In the genomic region with DNA sequence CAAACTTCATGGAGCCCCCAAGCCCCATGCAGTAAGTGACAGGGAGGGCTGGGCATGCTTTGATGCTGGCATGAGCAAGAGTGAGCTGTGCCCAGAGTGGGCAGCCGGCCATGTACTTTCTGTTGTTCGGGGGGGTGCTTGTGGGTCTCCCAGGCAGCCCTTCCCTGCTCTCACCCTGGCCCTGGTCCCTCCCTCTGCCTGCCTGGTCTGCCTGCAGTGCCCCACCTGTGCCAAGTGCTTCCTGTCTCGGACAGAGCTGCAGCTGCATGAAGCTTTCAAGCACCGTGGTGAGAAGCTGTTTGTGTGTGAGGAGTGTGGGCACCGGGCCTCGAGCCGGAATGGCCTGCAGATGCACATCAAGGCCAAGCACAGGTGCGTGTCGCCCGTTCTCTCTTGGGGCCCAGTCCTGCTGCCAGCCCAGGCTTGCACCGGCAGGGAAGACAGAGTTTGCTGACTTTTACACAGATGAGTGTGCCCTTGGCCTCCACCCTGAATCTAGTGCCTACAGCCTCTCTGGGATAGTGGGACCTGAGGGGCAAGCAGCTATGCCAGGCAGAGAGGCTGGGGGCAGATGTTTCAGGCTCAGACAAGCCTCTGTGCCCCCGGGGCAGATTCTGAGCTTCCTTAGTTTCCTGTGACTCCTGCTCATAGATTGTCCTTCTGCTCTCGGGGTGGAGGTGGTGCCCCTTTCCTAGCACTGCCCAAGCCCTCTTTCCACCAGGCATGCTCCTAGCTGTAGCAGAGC, we compare ENCODE assay signal across 8 cellular contexts. TPM values are rescaled to one million over a fixed set of nuclear protein-coding genes. Genes with fewer than 3 reads are reported as not detected.
DNase-seq lines count a peak whose midpoint lies in the region; ATAC-seq and TF ChIP-seq lines count a peak whose summit lies in the region.
"Had no signal": no experiment of that assay in that cellular context is flagged by ENCODE, and none has a peak within 500 bp of the region (broad histone marks: within the 10 kb centered on the region; RNA-seq: fewer than 3 reads in every experiment).

No MANE protein-coding gene starts in this region.

- intact Hi-C loops in CD8-positive, alpha-beta T cell (cut with DNase I, micrococcal nuclease) = no loop called here

- peaks cover 39% of the 10 kb centered on the region for H3K36me3 Mint-ChIP-seq in CD8-positive, alpha-beta T cell
- H3K36me3 Mint-ChIP-seq in T-helper 17 cell (ENCODE audit: low read depth) = no peaks in the 10 kb centered on the region

- no peaks in the 10 kb centered on the region for H3K9me3 Mint-ChIP-seq in CD8-positive, alpha-beta T cell

- H3K4me1 ChIP-seq in CD8-positive, alpha-beta T cell (ENCODE audit: insufficient read depth, low read length) = peaks cover 28% of the 10 kb centered on the region

- DNase-seq in CD8-positive, alpha-beta T cell = peak in 1 of 7 experiments; percentile 45
- no peak for DNase-seq in T-helper 17 cell
- peak; percentile 62 for DNase-seq in left lobe of liver (ENCODE audit: low spot score)
- no peak for DNase-seq in NCI-H2107 (lab: John Stamatoyannopoulos, UW)
- DNase-seq in stimulated activated CD4-positive, alpha-beta T cell treated with anti-CD3 and anti-CD28 coated beads, Interleukin-4, amount 100 ng/mL, for 1 hour = no peak
- DNase-seq: Calu3, NCI-H1436 treated with DMSO at 0.1 percent for 48 hours had no signal

- no peaks in the 10 kb centered on the region for H3K27me3 ChIP-seq in CD8-positive, alpha-beta T cell (ENCODE audit: insufficient read depth, low read length)

- POLR2A ChIA-PET in CD8-positive, alpha-beta T cell (lab: Charles Lee) = interaction anchor here (1.2 to 2.6 kb wide), 2 partner anchors 12 to 15 kb away, joined by 4 to 8 read pairs; no protein-coding TSS in a partner anchor

- H3K36me3 ChIP-seq in CD8-positive, alpha-beta T cell (ENCODE audit: insufficient read depth, low read length) = peaks cover 25% of the 10 kb centered on the region

- CTCF ChIA-PET in CD8-positive, alpha-beta T cell (lab: Charles Lee) = interaction anchor here (0.9 kb wide), 1 partner anchor 35 kb away, joined by 3 read pairs; no protein-coding TSS in a partner anchor

- no peak overlapping the region for H3K4me3 ChIP-seq in CD8-positive, alpha-beta T cell (ENCODE audit: low read depth, low read length)

- H3K27ac Mint-ChIP-seq in CD8-positive, alpha-beta T cell = peak overlapping the region; percentile 45
- H3K27ac Mint-ChIP-seq in T-helper 17 cell = peak overlapping the region; percentile 27

- ATAC-seq in CD8-positive, alpha-beta T cell = no peak
- no peak for ATAC-seq in T-helper 17 cell
- ATAC-seq in left lobe of liver = peak; percentile 48
- no peak for ATAC-seq in HG03159 (IDR thresholded peaks at IDR 0.05; ENCODE audit: unreplicated experiment)

- H3K4me1 Mint-ChIP-seq in CD8-positive, alpha-beta T cell (ENCODE audit: low read depth) = peaks cover 37% of the 10 kb centered on the region
- peaks cover 23% of the 10 kb centered on the region for H3K4me1 Mint-ChIP-seq in T-helper 17 cell

- no peak overlapping the region for H3K4me3 Mint-ChIP-seq in CD8-positive, alpha-beta T cell
- H3K4me3 Mint-ChIP-seq in T-helper 17 cell = no peak overlapping the region

- no peaks in the 10 kb centered on the region for H3K27me3 Mint-ChIP-seq in CD8-positive, alpha-beta T cell (ENCODE audit: low read depth)
- H3K27me3 Mint-ChIP-seq in T-helper 17 cell = no peaks in the 10 kb centered on the region

- no peak for TF ChIP-seq CTCF in CD8-positive, alpha-beta T cell (IDR thresholded peaks at IDR 0.05)

- no peak overlapping the region for H3K27ac ChIP-seq in CD8-positive, alpha-beta T cell (ENCODE audit: low read depth, low read length)

- no peaks in the 10 kb centered on the region for H3K9me3 ChIP-seq in CD8-positive, alpha-beta T cell (ENCODE audit: low read length)
- no peaks in the 10 kb centered on the region for H3K9me3 ChIP-seq in T-helper 17 cell (ENCODE audit: control insufficient read depth, low read length, poor library complexity, severe bottlenecking)

RNA-seq across cellular contexts. Expression of gene ZBTB48, which starts 7.6 kb away (rescaled TPM):
- 10 to 100 TPM; 31.9 to 35.0 TPM for total RNA-seq in CD8-positive, alpha-beta T cell
- 10 to 100 TPM; 34.0 to 34.2 TPM for total RNA-seq in T-helper 17 cell
- 38.4 TPM for total RNA-seq in left lobe of liver

RNA-seq across cellular contexts. Expression of gene KLHL21, which starts 15.2 kb away (rescaled TPM):
- total RNA-seq in CD8-positive, alpha-beta T cell = 10 to 100 TPM; 33.3 to 33.4 TPM
- total RNA-seq in T-helper 17 cell (10 to 100 TPM; 26.1 to 33.8 TPM), left lobe of liver (20.0 TPM)

RNA-seq across cellular contexts. Expression of gene PHF13, which starts 26.1 kb away (rescaled TPM):
- 1 to 10 TPM; 3.3 to 3.5 TPM for total RNA-seq in CD8-positive, alpha-beta T cell
- 1 to 10 TPM; 5.9 to 8.0 TPM for total RNA-seq in T-helper 17 cell
- total RNA-seq in left lobe of liver = 5.5 TPM

RNA-seq across cellular contexts. Expression of gene TAS1R1, which starts 32.3 kb away (rescaled TPM):
- not detected for total RNA-seq in CD8-positive, alpha-beta T cell
- total RNA-seq in T-helper 17 cell (not detected), left lobe of liver (0.05 TPM)
- total RNA-seq: Calu3 had no signal

RNA-seq across cellular contexts. Expression of gene NOL9, which starts 33.1 kb away (rescaled TPM):
- 10 to 100 TPM; 67.9 to 71.8 TPM for total RNA-seq in CD8-positive, alpha-beta T cell
- total RNA-seq in T-helper 17 cell (10 to 100 TPM; 62.3 to 77.7 TPM), left lobe of liver (11.1 TPM)
